9 cellular contexts compared by ENCODE assay signal in genomic region chr2:219252084-219252483, GRCh38. TPM values are rescaled to one million over a fixed set of nuclear protein-coding genes. Genes with fewer than 3 reads are reported as not detected.
DNase-seq lines count a peak whose midpoint lies in the region; ATAC-seq, FAIRE-seq and TF ChIP-seq lines count a peak whose summit lies in the region.
"Had no signal": no experiment of that assay in that cellular context is flagged by ENCODE, and none has a peak within 500 bp of the region (broad histone marks: within the 10 kb centered on the region; RNA-seq: fewer than 3 reads in every experiment).

No MANE protein-coding gene starts in this region.

- no peak for TF ChIP-seq EP300 in sigmoid colon (IDR thresholded peaks at IDR 0.05)

- H3K27me3 ChIP-seq in SU-DHL-6 (ENCODE audit: low read length) (no peaks in the 10 kb centered on the region), sigmoid colon (no peaks in the 10 kb centered on the region)

- peak overlapping the region; percentile 86 for H3K4me3 Mint-ChIP-seq in dendritic cell treated with granulocyte-macrophage colony-stimulating factor and Interleukin-4, amounts not matched to agents 40 ng/mL and 50 ng/mL, for 4 days

- H2AFZ ChIP-seq in SU-DHL-6 (ENCODE audit: low read depth, low read length, severe bottlenecking) = no peak overlapping the region
- H2AFZ ChIP-seq: neural progenitor cell had no signal

- TF ChIP-seq CTCF in SU-DHL-6 (IDR thresholded peaks at IDR 0.05; ENCODE audit: insufficient read depth, low read length, poor library complexity, severe bottlenecking) = no peak
- TF ChIP-seq CTCF in sigmoid colon (IDR thresholded peaks at IDR 0.05) = no peak

- H3K9me2 ChIP-seq in SU-DHL-6 (replicated peaks; ENCODE audit: insufficient read depth, low read length) = no peaks in the 10 kb centered on the region

- H3K36me3 ChIP-seq in SU-DHL-6 (ENCODE audit: low read length) (no peaks in the 10 kb centered on the region), sigmoid colon (peaks cover 0 to 34% (median 8%) of the 10 kb centered on the region in 4 donors)
- H3K36me3 ChIP-seq: neural progenitor cell had no signal

- ATAC-seq in GM18909 (IDR thresholded peaks at IDR 0.05; ENCODE audit: poor library complexity, unreplicated experiment) = no peak
- no peak for ATAC-seq in GM18498 (IDR thresholded peaks at IDR 0.05; ENCODE audit: unreplicated experiment)

- peak; percentile 60 for FAIRE-seq in GM12891 (lab: Jason Lieb, UNC)

- H3K4me1 Mint-ChIP-seq in dendritic cell treated with granulocyte-macrophage colony-stimulating factor and Interleukin-4, amounts not matched to agents 40 ng/mL and 50 ng/mL, for 4 days (ENCODE audit: low read depth) = peaks cover 72% of the 10 kb centered on the region

- TF ChIP-seq POLR2A in GM12891 (IDR thresholded peaks at IDR 0.05; ENCODE audit: low read depth, low read length) = no peak
- no peak for TF ChIP-seq POLR2A in sigmoid colon (IDR thresholded peaks at IDR 0.05)

- no peaks in the 10 kb centered on the region for H3K9me3 Mint-ChIP-seq in dendritic cell treated with granulocyte-macrophage colony-stimulating factor and Interleukin-4, amounts not matched to agents 40 ng/mL and 50 ng/mL, for 4 days
- H3K9me3 Mint-ChIP-seq: neural progenitor cell had no signal

- peak overlapping the region; percentile 70; the same call in 1 of the 2 replicates for H3K27ac ChIP-seq in SU-DHL-6 (ENCODE audit: low read depth, low read length)
- peak overlapping the region; percentile 79 to 87 (median 84) for H3K27ac ChIP-seq in sigmoid colon
- H3K27ac ChIP-seq: neural progenitor cell had no signal

- peak overlapping the region; percentile 70 for H3K4me2 ChIP-seq in SU-DHL-6 (ENCODE audit: low read depth, low read length, poor library complexity, severe bottlenecking)

- peak overlapping the region; percentile 63 for H3K4me3 ChIP-seq in SU-DHL-6 (ENCODE audit: insufficient read depth, low read length, poor library complexity, severe bottlenecking)
- H3K4me3 ChIP-seq in sigmoid colon = peak overlapping the region in 2 of 4 donors; percentile 60 to 74

- H3K9ac ChIP-seq in SU-DHL-6 (ENCODE audit: low read length) = peak overlapping the region; percentile 72
- H3K9ac ChIP-seq: neural progenitor cell had no signal

- peaks cover 20% of the 10 kb centered on the region; the same call in 1 of the 2 replicates for H3K79me2 ChIP-seq in SU-DHL-6 (ENCODE audit: insufficient read depth, low read length)

- intact Hi-C loops in dendritic cell treated with granulocyte-macrophage colony-stimulating factor and Interleukin-4, amounts not matched to agents 40 ng/mL and 50 ng/mL, for 4 days (cut with micrococcal nuclease) = loop anchor here (5.0 kb wide), 1 partner anchor 35 kb away; the partner anchor contains the start of gene ABCB6
- intact Hi-C loops in sigmoid colon (cut with DNase I) = loop anchor here (2.0 to 5.0 kb wide), 3 partner anchors 27 to 75 kb away; partner anchors contain the start of genes ABCB6, CNPPD1 and DNAJB2

- peaks cover 8% of the 10 kb centered on the region for H3F3A ChIP-seq in SU-DHL-6 (ENCODE audit: insufficient read depth)

- no peaks in the 10 kb centered on the region for H4K20me1 ChIP-seq in SU-DHL-6 (ENCODE audit: low read depth, low read length)

- peaks cover 52% of the 10 kb centered on the region for H3K36me3 Mint-ChIP-seq in dendritic cell treated with granulocyte-macrophage colony-stimulating factor and Interleukin-4, amounts not matched to agents 40 ng/mL and 50 ng/mL, for 4 days (ENCODE audit: low read depth)
- H3K36me3 Mint-ChIP-seq: neural progenitor cell had no signal

- H3K9me3 ChIP-seq in SU-DHL-6 (ENCODE audit: insufficient read depth, low read length) (no peaks in the 10 kb centered on the region), sigmoid colon (no peaks in the 10 kb centered on the region)

- DNase-seq in GM12891 (ENCODE audit: insufficient read length, low spot score) = no peak
- DNase-seq in sigmoid colon = no peak
- no peak for DNase-seq in NCI-H2196 treated with DMSO at 0.1 percent for 48 hours (lab: John Stamatoyannopoulos, UW; ENCODE audit: unreplicated experiment)
- no peak for DNase-seq in NCI-H2171 (lab: John Stamatoyannopoulos, UW)

- H3K4me1 ChIP-seq in sigmoid colon = peaks cover 0 to 60% (median 55%) of the 10 kb centered on the region in 4 donors

- H3K27me3 Mint-ChIP-seq in dendritic cell treated with granulocyte-macrophage colony-stimulating factor and Interleukin-4, amounts not matched to agents 40 ng/mL and 50 ng/mL, for 4 days = no peaks in the 10 kb centered on the region

- WGBS in sigmoid colon, 2 donors = 49 to 67% methylated on average over 5 of the region's 5 CpGs

- peak overlapping the region; percentile 47 for H3K27ac Mint-ChIP-seq in dendritic cell treated with granulocyte-macrophage colony-stimulating factor and Interleukin-4, amounts not matched to agents 40 ng/mL and 50 ng/mL, for 4 days
- H3K27ac Mint-ChIP-seq: neural progenitor cell had no signal

TF ChIP-seq in GM12891, 5 proteins besides CTCF, POLR2A, EP300 and RAD21:
- TF ChIP-seq SPI1 (IDR thresholded peaks at IDR 0.05; ENCODE audit: low read depth, low read length) = no peak
TF ChIP-seq in GM12891: peak in this region for 0.

RNA-seq across cellular contexts. Expression of gene TUBA4B, which starts 1.0 kb away (rescaled TPM):
- 0.06 TPM for polyA plus RNA-seq in GM12891 (2012; ENCODE audit: low read depth, missing spikeins)
- not detected for total RNA-seq in sigmoid colon
- not detected for polyA plus RNA-seq in sigmoid colon

RNA-seq across cellular contexts. Expression of gene TUBA4A, which starts 1.6 kb away (rescaled TPM):
- 114 TPM for polyA plus RNA-seq in GM12891 (2012; ENCODE audit: low read depth, missing spikeins)
- 100 to 1,000 TPM in 1 of 4 donors, 10 to 100 TPM in 3; 47.1 to 109 (median 55.0) TPM for total RNA-seq in sigmoid colon
- polyA plus RNA-seq in sigmoid colon = 10 to 100 TPM; 74.4 to 95.4 (median 76.9) TPM

RNA-seq across cellular contexts. Expression of gene STK16, which starts 6.8 kb away (rescaled TPM):
- polyA plus RNA-seq in GM12891 (2012; ENCODE audit: low read depth, missing spikeins) = 31.0 TPM
- total RNA-seq in sigmoid colon = 10 to 100 TPM; 12.2 to 19.9 (median 18.2) TPM
- 10 to 100 TPM; 45.3 to 61.7 (median 57.1) TPM for polyA plus RNA-seq in sigmoid colon

RNA-seq across cellular contexts. Expression of gene GLB1L, which starts 6.8 kb away (rescaled TPM):
- 2.2 TPM for polyA plus RNA-seq in GM12891 (2012; ENCODE audit: low read depth, missing spikeins)
- total RNA-seq in sigmoid colon = 10 to 100 TPM in 1 of 4 donors, 1 to 10 TPM in 3; 6.9 to 26.0 (median 8.2) TPM
- polyA plus RNA-seq in sigmoid colon = 1 to 10 TPM; 2.1 to 4.3 (median 3.6) TPM

RNA-seq across cellular contexts. Expression of gene ANKZF1, which starts 22.5 kb away (rescaled TPM):
- polyA plus RNA-seq in GM12891 (2012; ENCODE audit: low read depth, missing spikeins) = 55.5 TPM
- total RNA-seq in sigmoid colon = 10 to 100 TPM; 28.1 to 52.6 (median 41.1) TPM
- polyA plus RNA-seq in sigmoid colon = 10 to 100 TPM in 1 of 3 donors, 1 to 10 TPM in 2; 9.0 to 36.9 (median 9.7) TPM
